1 cellular context compared by ENCODE assay signal in the genomic region with DNA sequence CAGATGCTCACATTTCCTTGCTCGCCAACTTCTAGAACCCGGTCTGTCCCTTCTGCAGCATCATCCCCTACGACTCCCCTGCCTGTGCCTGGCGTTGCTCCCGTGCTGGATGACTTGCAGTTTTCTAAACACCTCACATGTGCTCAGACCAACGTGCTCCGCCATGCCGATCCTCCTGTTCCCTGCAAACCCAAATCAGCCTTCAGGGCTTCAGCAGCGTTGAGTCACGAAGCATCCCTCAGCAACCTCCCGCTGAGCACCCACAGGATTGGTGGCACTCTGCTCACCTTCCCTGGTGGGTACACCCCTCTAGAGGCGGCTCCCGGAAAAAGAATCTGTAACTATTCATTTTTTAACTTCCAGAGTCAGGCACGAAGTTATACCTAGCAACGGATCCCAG.
TF ChIP-seq lines count a peak whose summit lies in the region.

No MANE protein-coding gene starts in this region.

TF ChIP-seq in H1, 55 proteins besides CTCF, POLR2A, EP300 and RAD21 (continued from another document):
- no peak for TF ChIP-seq SP4 (IDR thresholded peaks at IDR 0.05; ENCODE audit: low read length)
- TF ChIP-seq BACH1 (IDR thresholded peaks at IDR 0.05; ENCODE audit: low read length), result peak; percentile 30; the same call in 1 of the 2 replicates
